Comparison of ENCODE assay signal across 1 cellular context in the genomic region with DNA sequence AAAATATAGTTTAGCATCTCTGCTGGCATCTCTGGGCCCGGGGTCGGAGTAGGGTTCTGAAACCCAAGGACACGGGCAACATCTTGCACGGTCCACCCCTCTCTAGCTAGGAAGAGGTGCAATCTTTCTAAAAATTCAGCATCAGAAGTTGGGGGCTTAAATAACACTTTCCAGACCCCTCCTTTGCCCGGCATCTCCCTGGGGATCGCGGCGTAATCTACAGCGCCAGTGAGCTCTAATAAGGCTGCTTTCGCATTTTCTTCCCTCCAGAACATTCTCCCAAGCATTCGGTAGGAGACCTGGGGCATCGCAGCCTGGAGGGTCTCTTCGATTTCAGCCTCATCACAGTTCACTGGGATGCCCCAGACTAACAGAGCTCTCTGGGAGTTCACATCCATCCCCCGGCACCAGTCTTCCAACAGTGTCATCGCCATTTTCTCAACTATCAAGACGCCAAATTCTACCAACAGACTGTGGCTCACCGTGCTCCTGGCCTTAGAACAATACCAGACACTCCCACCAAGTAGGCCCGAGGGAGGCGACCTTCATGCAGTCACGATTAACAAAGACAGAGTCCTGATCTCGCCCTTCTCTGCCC.
TF ChIP-seq lines count a peak whose summit lies in the region.

No MANE protein-coding gene starts in this region.

TF ChIP-seq in K562, 482 proteins besides CTCF, POLR2A, EP300 and RAD21 (continued from another document):
- TF ChIP-seq, protein P1, sequence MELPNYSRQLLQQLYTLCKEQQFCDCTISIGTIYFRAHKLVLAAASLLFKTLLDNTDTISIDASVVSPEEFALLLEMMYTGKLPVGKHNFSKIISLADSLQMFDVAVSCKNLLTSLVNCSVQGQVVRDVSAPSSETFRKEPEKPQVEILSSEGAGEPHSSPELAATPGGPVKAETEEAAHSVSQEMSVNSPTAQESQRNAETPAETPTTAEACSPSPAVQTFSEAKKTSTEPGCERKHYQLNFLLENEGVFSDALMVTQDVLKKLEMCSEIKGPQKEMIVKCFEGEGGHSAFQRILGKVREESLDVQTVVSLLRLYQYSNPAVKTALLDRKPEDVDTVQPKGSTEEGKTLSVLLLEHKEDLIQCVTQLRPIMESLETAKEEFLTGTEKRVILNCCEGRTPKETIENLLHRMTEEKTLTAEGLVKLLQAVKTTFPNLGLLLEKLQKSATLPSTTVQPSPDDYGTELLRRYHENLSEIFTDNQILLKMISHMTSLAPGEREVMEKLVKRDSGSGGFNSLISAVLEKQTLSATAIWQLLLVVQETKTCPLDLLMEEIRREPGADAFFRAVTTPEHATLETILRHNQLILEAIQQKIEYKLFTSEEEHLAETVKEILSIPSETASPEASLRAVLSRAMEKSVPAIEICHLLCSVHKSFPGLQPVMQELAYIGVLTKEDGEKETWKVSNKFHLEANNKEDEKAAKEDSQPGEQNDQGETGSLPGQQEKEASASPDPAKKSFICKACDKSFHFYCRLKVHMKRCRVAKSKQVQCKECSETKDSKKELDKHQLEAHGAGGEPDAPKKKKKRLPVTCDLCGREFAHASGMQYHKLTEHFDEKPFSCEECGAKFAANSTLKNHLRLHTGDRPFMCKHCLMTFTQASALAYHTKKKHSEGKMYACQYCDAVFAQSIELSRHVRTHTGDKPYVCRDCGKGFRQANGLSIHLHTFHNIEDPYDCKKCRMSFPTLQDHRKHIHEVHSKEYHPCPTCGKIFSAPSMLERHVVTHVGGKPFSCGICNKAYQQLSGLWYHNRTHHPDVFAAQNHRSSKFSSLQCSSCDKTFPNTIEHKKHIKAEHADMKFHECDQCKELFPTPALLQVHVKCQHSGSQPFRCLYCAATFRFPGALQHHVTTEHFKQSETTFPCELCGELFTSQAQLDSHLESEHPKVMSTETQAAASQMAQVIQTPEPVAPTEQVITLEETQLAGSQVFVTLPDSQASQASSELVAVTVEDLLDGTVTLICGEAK (IDR thresholded peaks at IDR 0.05): 0 out of 2 replicates have a peak, but pooled peaks have one; percentile 23
- TF ChIP-seq, protein P1 (CRISPR knock-in tag; IDR thresholded peaks at IDR 0.05): no peak
- TF ChIP-seq SNRNP70 (optimal IDR thresholded peaks at IDR 0.05; ENCODE audit: low read depth, low read length): no peak
- TF ChIP-seq, protein P2, sequence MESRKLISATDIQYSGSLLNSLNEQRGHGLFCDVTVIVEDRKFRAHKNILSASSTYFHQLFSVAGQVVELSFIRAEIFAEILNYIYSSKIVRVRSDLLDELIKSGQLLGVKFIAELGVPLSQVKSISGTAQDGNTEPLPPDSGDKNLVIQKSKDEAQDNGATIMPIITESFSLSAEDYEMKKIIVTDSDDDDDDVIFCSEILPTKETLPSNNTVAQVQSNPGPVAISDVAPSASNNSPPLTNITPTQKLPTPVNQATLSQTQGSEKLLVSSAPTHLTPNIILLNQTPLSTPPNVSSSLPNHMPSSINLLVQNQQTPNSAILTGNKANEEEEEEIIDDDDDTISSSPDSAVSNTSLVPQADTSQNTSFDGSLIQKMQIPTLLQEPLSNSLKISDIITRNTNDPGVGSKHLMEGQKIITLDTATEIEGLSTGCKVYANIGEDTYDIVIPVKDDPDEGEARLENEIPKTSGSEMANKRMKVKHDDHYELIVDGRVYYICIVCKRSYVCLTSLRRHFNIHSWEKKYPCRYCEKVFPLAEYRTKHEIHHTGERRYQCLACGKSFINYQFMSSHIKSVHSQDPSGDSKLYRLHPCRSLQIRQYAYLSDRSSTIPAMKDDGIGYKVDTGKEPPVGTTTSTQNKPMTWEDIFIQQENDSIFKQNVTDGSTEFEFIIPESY (CRISPR knock-in tag; IDR thresholded peaks at IDR 0.05): peak; percentile 53; the same call in 1 of the 2 replicates
- peak in 1 of 2 experiments; percentile 44; a peak in 1 of 4 replicates for TF ChIP-seq SIN3A (IDR thresholded peaks at IDR 0.05; ENCODE audit: borderline replicate concordance in 2 of 2, control insufficient read depth in 1 of 2, low read depth in 2 of 2, low read length in 2 of 2)
- 0 out of 2 replicates have a peak, but pooled peaks have one; percentile 41 for TF ChIP-seq FOXP4 (CRISPR knock-in tag; IDR thresholded peaks at IDR 0.05; ENCODE audit: borderline replicate concordance)
- 0 out of 2 replicates have a peak, but pooled peaks have one; percentile 50 for TF ChIP-seq TAF7 (tag; IDR thresholded peaks at IDR 0.05)
TF ChIP-seq in K562: peak in this region for 5.
